Comparison of ENCODE assay signal across 9 cellular contexts in the genomic region with DNA sequence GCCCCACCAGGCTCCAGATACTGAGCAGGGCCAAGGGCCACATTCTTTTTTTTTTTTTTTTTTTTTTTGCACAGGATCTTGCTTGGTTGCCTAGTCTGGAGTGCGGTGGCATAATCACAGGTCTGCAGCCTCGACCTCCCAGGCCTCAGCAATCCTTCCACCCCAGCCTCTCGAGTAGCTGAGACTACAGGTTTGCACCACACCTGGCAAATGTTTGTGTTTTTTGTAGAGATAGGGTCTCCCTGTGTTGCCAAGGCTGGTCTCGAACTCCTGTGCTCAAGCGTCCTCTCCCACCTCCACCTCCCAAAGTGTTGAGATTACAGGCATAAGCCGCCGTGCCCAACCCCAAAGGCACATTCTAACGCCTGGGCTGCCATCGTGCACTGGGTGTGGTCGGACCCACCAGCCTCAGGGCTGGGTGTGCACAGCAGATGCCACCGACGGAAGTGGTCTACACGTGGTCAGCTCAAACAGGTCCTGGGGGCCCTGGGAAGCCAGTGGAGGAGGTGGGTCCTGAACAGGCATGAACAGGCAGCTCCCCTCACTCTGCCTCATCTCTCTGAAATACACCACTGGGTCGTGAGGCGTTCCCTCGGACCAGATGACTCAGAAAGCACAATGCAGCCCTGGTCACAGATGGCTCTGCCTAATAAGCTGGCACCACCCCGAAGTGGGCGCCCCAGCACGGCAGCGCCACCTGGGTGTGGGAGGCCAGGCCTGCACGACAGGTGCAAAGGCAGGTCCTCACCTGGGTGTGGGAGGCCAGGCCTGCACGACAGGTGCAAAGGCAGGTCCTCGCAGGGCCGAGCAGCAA. TPM values are rescaled to one million over a fixed set of nuclear protein-coding genes. Genes with fewer than 3 reads are reported as not detected.
DNase-seq lines count a peak whose midpoint lies in the region; ATAC-seq and TF ChIP-seq lines count a peak whose summit lies in the region.
"Had no signal": no experiment of that assay in that cellular context is flagged by ENCODE, and none has a peak within 500 bp of the region (broad histone marks: within the 10 kb centered on the region; RNA-seq: fewer than 3 reads in every experiment).

No MANE protein-coding gene starts in this region.

- peak; percentile 94 for TF ChIP-seq CTCF in Panc1 (IDR thresholded peaks at IDR 0.05)
- peak; percentile 25 to 60 (median 36) for TF ChIP-seq CTCF in right lobe of liver (IDR thresholded peaks at IDR 0.05)

- H3K27me3 ChIP-seq in Panc1 (ENCODE audit: control insufficient read depth, insufficient read depth, low read length): no peaks in the 10 kb centered on the region
- peaks cover 0 to 7% of the 10 kb centered on the region in 2 donors for H3K27me3 ChIP-seq in right lobe of liver

- no TSS peak for BruUV-seq in Panc1 (replicated peaks; lab: Mats Ljungman, UMichigan)

- no peaks in the 10 kb centered on the region for H3K36me3 Mint-ChIP-seq in activated naive CD4-positive, alpha-beta T cell treated with anti-CD3 and anti-CD28 coated beads for 36 hours (ENCODE audit: low read depth)

- H3K27ac Mint-ChIP-seq in activated naive CD4-positive, alpha-beta T cell treated with anti-CD3 and anti-CD28 coated beads for 36 hours: no peak overlapping the region
- peak overlapping the region in 1 of 2 donors; percentile 54 for H3K27ac Mint-ChIP-seq in stimulated activated naive CD8-positive, alpha-beta T cell treated with anti-CD3 and anti-CD28 coated beads, Interleukin-15, amount 100 ng/mL, for 72 hours

- H3K4me3 Mint-ChIP-seq in activated naive CD4-positive, alpha-beta T cell treated with anti-CD3 and anti-CD28 coated beads for 36 hours: no peak overlapping the region
- no peak overlapping the region for H3K4me3 Mint-ChIP-seq in stimulated activated naive CD8-positive, alpha-beta T cell treated with anti-CD3 and anti-CD28 coated beads, Interleukin-15, amount 100 ng/mL, for 72 hours

- no peak for TF ChIP-seq POLR2A in right lobe of liver (IDR thresholded peaks at IDR 0.05)

- peaks cover 2% of the 10 kb centered on the region for H3K9me3 Mint-ChIP-seq in activated naive CD4-positive, alpha-beta T cell treated with anti-CD3 and anti-CD28 coated beads for 36 hours
- peaks cover 0 to 8% of the 10 kb centered on the region in 2 donors for H3K9me3 Mint-ChIP-seq in stimulated activated naive CD8-positive, alpha-beta T cell treated with anti-CD3 and anti-CD28 coated beads, Interleukin-15, amount 100 ng/mL, for 72 hours

- POLR2A ChIA-PET in Panc1 (lab: Charles Lee): interaction anchor here (0.6 kb wide), 3 partner anchors 9 to 156 kb away, joined by 5 to 10 read pairs (median 7); no protein-coding TSS in a partner anchor

- 78% methylated on average over 7 of the region's 24 CpGs for WGBS in right lobe of liver (ENCODE audit: insufficient coverage, low coverage, low lambda C conversion rate, missing lambda C conversion rate)

- peaks cover 11% of the 10 kb centered on the region for H3K4me1 Mint-ChIP-seq in activated naive CD4-positive, alpha-beta T cell treated with anti-CD3 and anti-CD28 coated beads for 36 hours (ENCODE audit: low read depth)
- peaks cover 26% of the 10 kb centered on the region for H3K4me1 Mint-ChIP-seq in stimulated activated naive CD8-positive, alpha-beta T cell treated with anti-CD3 and anti-CD28 coated beads, Interleukin-15, amount 100 ng/mL, for 72 hours

- DNase-seq in 8988T (peak; percentile 97), Panc1 (ENCODE audit: low read depth, low spot score) (peak; percentile 38), right lobe of liver (peak in 2 of 3 donors; percentile 33 to 52), cerebellar cortex (ENCODE audit: low spot score) (no peak), globus pallidus (ENCODE audit: low spot score) (no peak)
- DNase-seq in activated naive CD4-positive, alpha-beta T cell treated with anti-CD3 and anti-CD28 coated beads for 36 hours: peak; percentile 57
- peak; percentile 62 to 76 for DNase-seq in stimulated activated naive CD8-positive, alpha-beta T cell treated with anti-CD3 and anti-CD28 coated beads, Interleukin-15, amount 100 ng/mL, for 72 hours

- H3K4me1 ChIP-seq in Panc1 (ENCODE audit: control insufficient read depth, insufficient read depth, low read length) (peaks cover 9% of the 10 kb centered on the region), right lobe of liver (no peaks in the 10 kb centered on the region)

- H3K9me3 ChIP-seq in Panc1 (ENCODE audit: control insufficient read depth, insufficient read depth, low read depth, low read length) (no peaks in the 10 kb centered on the region), right lobe of liver (no peaks in the 10 kb centered on the region)

- H3K27ac ChIP-seq in Panc1 (ENCODE audit: low read length) (no peak overlapping the region), right lobe of liver (no peak overlapping the region)

- intact Hi-C loops in Panc1 (cut with micrococcal nuclease; ENCODE audit: unreplicated experiment) (no loop called here), right lobe of liver (cut with DNase I) (loop anchor here in 1 of 2 donors (10.0 kb wide), 2 partner anchors 59 to 109 kb away; a partner anchor contains a TSS)
- intact Hi-C loops in activated naive CD4-positive, alpha-beta T cell treated with anti-CD3 and anti-CD28 coated beads for 36 hours (cut with micrococcal nuclease): no loop called here

- H3K36me3 ChIP-seq in Panc1 (ENCODE audit: control insufficient read depth, insufficient read depth, low read length) (no peaks in the 10 kb centered on the region), right lobe of liver (no peaks in the 10 kb centered on the region)

- CTCF ChIA-PET in Panc1 (lab: Charles Lee): interaction anchor here (1.1 to 2.1 kb wide), 4 partner anchors 7 to 85 kb away, joined by 4 to 14 read pairs (median 7); no protein-coding TSS in a partner anchor
- CTCF ChIA-PET in activated naive CD4-positive, alpha-beta T cell treated with anti-CD3 and anti-CD28 coated beads for 36 hours (lab: Charles Lee): interaction anchor here (0.6 to 11.1 kb wide), 12 partner anchors 9 to 155 kb away, joined by 3 to 81 read pairs (median 5); a partner anchor contains a TSS

- H3K4me3 ChIP-seq in Panc1 (ENCODE audit: low read depth in 2 of 2, low read length in 2 of 2) (no peak overlapping the region), right lobe of liver (no peak overlapping the region)

- peaks cover 17% of the 10 kb centered on the region for H3K27me3 Mint-ChIP-seq in activated naive CD4-positive, alpha-beta T cell treated with anti-CD3 and anti-CD28 coated beads for 36 hours (ENCODE audit: low read depth)
- peaks cover 40% of the 10 kb centered on the region for H3K27me3 Mint-ChIP-seq in stimulated activated naive CD8-positive, alpha-beta T cell treated with anti-CD3 and anti-CD28 coated beads, Interleukin-15, amount 100 ng/mL, for 72 hours

- ATAC-seq in GM19324 (IDR thresholded peaks at IDR 0.05; ENCODE audit: low FRiP score, unreplicated experiment) (peak; percentile 51), Panc1 (peak; percentile 62), right lobe of liver (peak; percentile 53 to 81 (median 74))
- ATAC-seq in stimulated activated naive CD8-positive, alpha-beta T cell treated with anti-CD3 and anti-CD28 coated beads, Interleukin-15, amount 100 ng/mL, for 72 hours: peak; percentile 90

- in situ Hi-C loops in Panc1 (cut with HindIII; ENCODE audit: low pct_unique_long_range_greater_than_20kb, low sequenced_read_pairs): no loop called here

RNA-seq across cellular contexts. Expression of a gene that starts 5.1 kb away (rescaled TPM):
- total RNA-seq in Panc1 (2021; ENCODE audit: unreplicated experiment) (122 TPM), right lobe of liver (under 1 TPM in 2 of 6 experiments, not detected in 4; 0.05 to 0.07 TPM)
- polyA plus RNA-seq in Panc1 (2012; ENCODE audit: insufficient read length): 259 TPM
- total RNA-seq in activated naive CD4-positive, alpha-beta T cell treated with anti-CD3 and anti-CD28 coated beads for 36 hours: 1 to 10 TPM; 4.1 to 5.2 TPM

RNA-seq across cellular contexts. Expression of a gene that starts 29.9 kb away (rescaled TPM):
- total RNA-seq in Panc1 (2021; ENCODE audit: unreplicated experiment) (36.8 TPM), right lobe of liver (1 to 10 TPM in 1 of 6 experiments, under 1 TPM in 2, not detected in 3; 0.43 to 1.5 (median 0.47) TPM)
- 38.8 TPM for polyA plus RNA-seq in Panc1 (2012; ENCODE audit: insufficient read length)
- not detected for total RNA-seq in activated naive CD4-positive, alpha-beta T cell treated with anti-CD3 and anti-CD28 coated beads for 36 hours
- total RNA-seq: frontal cortex had no signal

RNA-seq across cellular contexts. Expression of a gene that starts 43.5 kb away (rescaled TPM):
- total RNA-seq in Panc1 (2021; ENCODE audit: unreplicated experiment): 614 TPM
- 1,322 TPM for polyA plus RNA-seq in Panc1 (2012; ENCODE audit: insufficient read length)
- total RNA-seq in activated naive CD4-positive, alpha-beta T cell treated with anti-CD3 and anti-CD28 coated beads for 36 hours: 10 to 100 TPM; 54.5 to 56.6 TPM
- total RNA-seq in right lobe of liver: 1,000 to 10,000 TPM in 1 of 6 experiments, 100 to 1,000 TPM in 5; 445 to 1,124 (median 694) TPM

RNA-seq across cellular contexts. Expression of a gene that starts 50.3 kb away (rescaled TPM):
- total RNA-seq in Panc1 (2021; ENCODE audit: unreplicated experiment) (66.3 TPM), right lobe of liver (100 to 1,000 TPM in 2 of 6 experiments, 10 to 100 TPM in 4; 15.7 to 159 (median 72.5) TPM)
- polyA plus RNA-seq in Panc1 (2012; ENCODE audit: insufficient read length): 206 TPM
- 100 to 1,000 TPM; 359 to 378 TPM for total RNA-seq in activated naive CD4-positive, alpha-beta T cell treated with anti-CD3 and anti-CD28 coated beads for 36 hours

RNA-seq across cellular contexts. Expression of a gene that starts 50.6 kb away (rescaled TPM):
- 183 TPM for total RNA-seq in Panc1 (2021; ENCODE audit: unreplicated experiment)
- 313 TPM for polyA plus RNA-seq in Panc1 (2012; ENCODE audit: insufficient read length)
- total RNA-seq in activated naive CD4-positive, alpha-beta T cell treated with anti-CD3 and anti-CD28 coated beads for 36 hours: 10 to 100 TPM; 38.0 to 38.8 TPM
- total RNA-seq in right lobe of liver: 100 to 1,000 TPM in 2 of 6 experiments, 10 to 100 TPM in 4; 48.2 to 133 (median 66.3) TPM

Comparison
In these comparisons a context has a peak if more than half of its experiments do, and no peak if none do; other contexts are left out.
1. DNase-seq: peak in 8988T (single experiment), Panc1 (single experiment), activated naive CD4-positive, alpha-beta T cell treated with anti-CD3 and anti-CD28 coated beads for 36 hours (single experiment), right lobe of liver (2 of 3) and stimulated activated naive CD8-positive, alpha-beta T cell treated with anti-CD3 and anti-CD28 coated beads, Interleukin-15, amount 100 ng/mL, for 72 hours (2 of 2); none in cerebellar cortex (single experiment) and globus pallidus (single experiment).
2. RNA of a gene that starts 5.1 kb away (total RNA-seq): 122 TPM in Panc1 (single experiment); 4.1 to 5.2 TPM in activated naive CD4-positive, alpha-beta T cell treated with anti-CD3 and anti-CD28 coated beads for 36 hours and 0.05 to 0.07 TPM in right lobe of liver; every median in the first group is over 10 times any median in the second.
3. RNA of a gene that starts 29.9 kb away (total RNA-seq): 36.8 TPM in Panc1 (single experiment); 0.43 to 1.5 TPM in right lobe of liver and not detected in activated naive CD4-positive, alpha-beta T cell treated with anti-CD3 and anti-CD28 coated beads for 36 hours; every median in the first group is over 10 times any median in the second.
4. RNA of a gene that starts 43.5 kb away (total RNA-seq): 445 to 1,124 TPM in right lobe of liver and 614 TPM in Panc1 (single experiment); 54.5 to 56.6 TPM in activated naive CD4-positive, alpha-beta T cell treated with anti-CD3 and anti-CD28 coated beads for 36 hours; every median in the first group is over 4 times any median in the second.
5. Peak in every context shown above with its lines, with median percentiles within 50 percentile points of each other: ATAC-seq.